8 cellular contexts compared by ENCODE assay signal in the genomic region with DNA sequence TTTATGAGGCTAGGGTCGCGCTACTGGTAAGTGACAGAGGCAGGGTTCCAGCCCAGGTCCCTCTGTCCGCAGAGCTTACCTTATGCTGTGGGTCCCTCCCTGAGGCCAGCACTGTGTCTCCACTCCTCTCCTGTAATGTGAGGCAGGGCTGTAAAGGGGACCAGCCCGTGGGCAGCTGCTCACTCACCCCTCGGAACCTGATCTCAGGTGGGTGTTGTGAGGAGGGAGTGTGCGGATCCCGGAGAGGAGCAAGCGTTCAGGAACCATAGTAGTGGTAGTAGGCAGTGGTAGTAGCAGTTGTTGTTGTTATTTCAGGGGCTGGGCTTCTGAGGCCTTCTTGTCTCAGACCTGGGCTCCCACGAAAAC. TPM values are rescaled to one million over a fixed set of nuclear protein-coding genes. Genes with fewer than 3 reads are reported as not detected.
DNase-seq lines count a peak whose midpoint lies in the region; ATAC-seq and TF ChIP-seq lines count a peak whose summit lies in the region.

No MANE protein-coding gene starts in this region.

- H4K8ac ChIP-seq in mesenchymal stem cell (ENCODE audit: low read length) = peak overlapping the region; percentile 69

- no peak overlapping the region for H2AK5ac ChIP-seq in mesenchymal stem cell (ENCODE audit: low read length, severe bottlenecking)

- peaks cover 4% of the 10 kb centered on the region for H3K79me1 ChIP-seq in mesenchymal stem cell (replicated peaks; ENCODE audit: low read length, poor library complexity, severe bottlenecking)

- H3K27me3 ChIP-seq in heart right ventricle (no peaks in the 10 kb centered on the region), ascending aorta (no peaks in the 10 kb centered on the region), mesenchymal stem cell (ENCODE audit: control insufficient read depth in 1 of 2, insufficient read depth in 1 of 2, low read length in 2 of 2) (no peaks in the 10 kb centered on the region)

- DNase-seq in heart right ventricle (no peak), left ventricle myocardium superior (no peak), ascending aorta (ENCODE audit: low spot score in 2 of 2) (no peak), mesenchymal stem cell (no peak), NCI-H2107 treated with DMSO at 0.1 percent for 48 hours (lab: John Stamatoyannopoulos, UW; ENCODE audit: unreplicated experiment) (no peak), GDM1 (lab: John Stamatoyannopoulos, UW) (no peak)

- H2BK5ac ChIP-seq in mesenchymal stem cell (ENCODE audit: low read depth, low read length, poor library complexity, severe bottlenecking) = no peak overlapping the region

- peak overlapping the region; percentile 87 for H3K4me2 ChIP-seq in mesenchymal stem cell (ENCODE audit: low read length, poor library complexity, severe bottlenecking)

- H3K9me3 ChIP-seq in heart right ventricle = no peaks in the 10 kb centered on the region
- H3K9me3 ChIP-seq in ascending aorta = no peaks in the 10 kb centered on the region
- no peaks in the 10 kb centered on the region for H3K9me3 ChIP-seq in mesenchymal stem cell (ENCODE audit: control insufficient read depth, low read length)

- H3K4me3 ChIP-seq in heart right ventricle = peak overlapping the region in 9 of 10 donors; percentile 74 to 98 (median 93)
- peak overlapping the region; percentile 81 to 95 for H3K4me3 ChIP-seq in ascending aorta
- H3K4me3 ChIP-seq in mesenchymal stem cell (ENCODE audit: insufficient read depth in 1 of 2, low read depth in 1 of 2, low read length in 2 of 2) = peak overlapping the region; percentile 43 to 79
- peak overlapping the region; percentile 77 for H3K4me3 ChIP-seq in urinary bladder (ENCODE audit: low read depth, low read length)

- H3K4me1 ChIP-seq in heart right ventricle (peaks cover 30 to 91% (median 83%) of the 10 kb centered on the region in 9 donors), ascending aorta (peaks cover 42 to 75% of the 10 kb centered on the region in 2 donors), mesenchymal stem cell (ENCODE audit: control insufficient read depth, insufficient read depth, low read depth, low read length) (peaks cover 60% of the 10 kb centered on the region), urinary bladder (ENCODE audit: insufficient read depth) (no peaks in the 10 kb centered on the region)

- peak overlapping the region; percentile 32 to 69 for H2BK12ac ChIP-seq in mesenchymal stem cell (ENCODE audit: low read length in 2 of 2)

- TF ChIP-seq CTCF in heart right ventricle (IDR thresholded peaks at IDR 0.05) = no peak
- no peak for TF ChIP-seq CTCF in ascending aorta (IDR thresholded peaks at IDR 0.05)

- H3K36me3 ChIP-seq in heart right ventricle = peaks cover 0 to 50% (median 10%) of the 10 kb centered on the region in 9 donors
- H3K36me3 ChIP-seq in ascending aorta = peaks cover 14 to 21% of the 10 kb centered on the region in 2 donors
- peaks cover 36 to 40% of the 10 kb centered on the region in 2 experiments for H3K36me3 ChIP-seq in mesenchymal stem cell (ENCODE audit: control insufficient read depth in 1 of 2, insufficient read depth in 2 of 2, low read depth in 1 of 2, low read length in 2 of 2)
- no peaks in the 10 kb centered on the region for H3K36me3 ChIP-seq in urinary bladder (ENCODE audit: insufficient read depth)

- H2BK15ac ChIP-seq in mesenchymal stem cell (ENCODE audit: low read depth, poor library complexity, severe bottlenecking) = no peak overlapping the region

- WGBS in heart right ventricle, 2 donors = 77 to 82% methylated on average over 9 of the region's 9 CpGs
- 83% methylated on average over 9 of the region's 9 CpGs for WGBS in mesenchymal stem cell
- 70% methylated on average over 9 of the region's 9 CpGs for WGBS in urinary bladder

- H3K18ac ChIP-seq in mesenchymal stem cell (ENCODE audit: low read depth in 1 of 2, low read length in 2 of 2) = peak overlapping the region; percentile 15 to 16

- peak overlapping the region; percentile 97 for H3K9ac ChIP-seq in mesenchymal stem cell (ENCODE audit: low read length)

- no peak overlapping the region for H4K91ac ChIP-seq in mesenchymal stem cell (ENCODE audit: low read length)

- peak overlapping the region in 1 of 2 experiments; percentile 56 for H3K14ac ChIP-seq in mesenchymal stem cell (ENCODE audit: low read length in 2 of 2)

- H3K27ac ChIP-seq in heart right ventricle (peak overlapping the region in 9 of 10 donors; percentile 66 to 98 (median 94)), ascending aorta (peak overlapping the region; percentile 99), mesenchymal stem cell (ENCODE audit: low read length, poor library complexity, severe bottlenecking) (peak overlapping the region; percentile 62), urinary bladder (ENCODE audit: low read depth) (peak overlapping the region; percentile 73)

- no peak overlapping the region for H3K23ac ChIP-seq in mesenchymal stem cell (ENCODE audit: low read length in 2 of 2)

- intact Hi-C loops in heart right ventricle (cut with DNase I) (loop anchor here in 2 of 10 donors (5.0 kb wide), 2 partner anchors 121 to 216 kb away; partner anchors contain the start of genes CDCA8 (in 1 of the 2) and GNL2 (in 1 of the 2)), left ventricle myocardium superior (cut with micrococcal nuclease) (no loop called here), ascending aorta (cut with DNase I) (loop anchor here (10.0 kb wide), 2 partner anchors 519 to 1091 kb away; partner anchors contain the start of genes SF3A3 and STK40)

- ATAC-seq in heart right ventricle (no peak), left ventricle myocardium superior (no peak), HG02642 (IDR thresholded peaks at IDR 0.05; ENCODE audit: poor library complexity, unreplicated experiment) (no peak)

- H2AFZ ChIP-seq in mesenchymal stem cell (ENCODE audit: low read depth, low read length) = no peak overlapping the region

- H3K4ac ChIP-seq in mesenchymal stem cell (ENCODE audit: low read depth in 1 of 2, low read length in 2 of 2) = peak overlapping the region; percentile 14 to 64

- peak overlapping the region; percentile 21 for H2BK120ac ChIP-seq in mesenchymal stem cell (ENCODE audit: low read depth, low read length)

RNA-seq across cellular contexts. Expression of gene ZC3H12A, which starts 1.7 kb away (rescaled TPM):
- total RNA-seq in heart right ventricle (10 to 100 TPM in 1 of 10 donors, 1 to 10 TPM in 9; 2.9 to 10.9 (median 4.9) TPM), left ventricle myocardium superior (4.3 TPM), ascending aorta (12.8 TPM), urinary bladder (4.2 TPM)
- polyA plus RNA-seq in heart right ventricle (1 to 10 TPM; 4.5 to 5.2 TPM), urinary bladder (10.9 TPM)
- polyA plus RNA-seq in mesenchymal stem cell (2013, experiment 1 of 2) = 11.2 TPM
- 11.4 TPM for polyA plus RNA-seq in mesenchymal stem cell (2013, experiment 2 of 2)

RNA-seq across cellular contexts. Expression of gene MEAF6, which starts 38.5 kb away (rescaled TPM):
- total RNA-seq in heart right ventricle (10 to 100 TPM; 27.8 to 59.9 (median 38.0) TPM), left ventricle myocardium superior (35.7 TPM), ascending aorta (12.3 TPM), urinary bladder (62.5 TPM)
- polyA plus RNA-seq in heart right ventricle (10 to 100 TPM; 33.8 to 34.0 TPM), urinary bladder (65.5 TPM)
- 51.7 TPM for polyA plus RNA-seq in mesenchymal stem cell (2013, experiment 1 of 2)
- polyA plus RNA-seq in mesenchymal stem cell (2013, experiment 2 of 2) = 53.1 TPM
